Comparison of ENCODE assay signal across 9 cellular contexts in the genomic region with DNA sequence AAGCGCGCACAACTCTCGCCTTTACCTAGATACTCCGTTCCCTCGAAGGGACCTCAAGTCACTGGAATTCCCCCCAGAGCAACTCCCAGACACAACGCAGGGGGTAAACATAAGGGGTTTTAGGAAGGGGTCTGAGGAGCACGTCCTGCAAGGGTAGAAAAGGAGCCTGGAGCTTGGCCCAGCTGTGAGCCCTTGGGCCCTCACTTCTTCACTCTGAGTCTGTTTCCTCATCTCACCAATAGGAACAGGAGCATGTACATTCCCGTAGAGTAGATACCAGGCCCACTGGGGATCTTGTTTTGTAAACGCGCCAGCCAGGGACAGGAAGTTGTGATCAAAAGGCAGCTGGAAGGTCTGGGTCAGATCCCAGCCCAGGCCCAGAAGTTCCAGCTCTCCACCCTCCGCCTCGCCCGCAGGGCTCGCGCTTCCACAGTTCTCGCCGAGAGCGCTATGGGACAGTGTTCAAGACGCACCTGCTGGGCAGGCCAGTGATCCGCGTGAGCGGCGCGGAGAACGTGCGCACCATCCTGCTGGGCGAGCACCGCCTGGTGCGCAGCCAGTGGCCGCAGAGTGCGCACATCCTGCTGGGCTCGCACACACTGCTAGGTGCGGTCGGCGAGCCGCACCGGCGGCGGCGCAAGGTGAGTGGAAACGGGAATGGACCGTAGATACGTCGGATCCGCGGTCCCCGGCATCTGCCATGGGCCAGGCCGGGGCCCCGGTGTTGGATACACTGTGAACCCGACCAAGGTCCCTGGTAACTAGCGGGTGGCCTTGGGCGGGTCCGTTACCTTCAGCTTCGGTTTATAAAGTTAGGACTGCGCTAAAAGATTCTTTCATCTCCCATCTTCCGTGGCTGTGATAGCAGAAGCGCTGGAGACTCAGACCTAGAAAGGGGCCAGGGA. TPM values are rescaled to one million over a fixed set of nuclear protein-coding genes. Genes with fewer than 3 reads are reported as not detected.
DNase-seq lines count a peak whose midpoint lies in the region; ATAC-seq, FAIRE-seq and TF ChIP-seq lines count a peak whose summit lies in the region.
"Had no signal": no experiment of that assay in that cellular context is flagged by ENCODE, and none has a peak within 500 bp of the region (broad histone marks: within the 10 kb centered on the region; RNA-seq: fewer than 3 reads in every experiment).

No MANE protein-coding gene starts in this region.

- DNase-seq in HFFc6: no peak
- peak; percentile 27 for DNase-seq in astrocyte (ENCODE audit: low read depth)
- peak in 1 of 2 donors; percentile 58 for DNase-seq in stimulated activated effector memory CD8-positive, alpha-beta T cell treated with anti-CD3 and anti-CD28 coated beads, Interleukin-12 subunit alpha, Interleukin-12 subunit beta, amount 100 ng/mL, for 72 hours (ENCODE audit: low spot score in 2 of 2)
- DNase-seq in CD1c-positive myeloid dendritic cell (ENCODE audit: extremely low spot score): no peak
- no peak for DNase-seq in DMS 273 treated with DMSO at 0.1 percent for 48 hours (lab: John Stamatoyannopoulos, UW)
- DNase-seq: NCI-H2107 had no signal

- peaks cover 39% of the 10 kb centered on the region for H3K27me3 Mint-ChIP-seq in HFFc6 (ENCODE audit: insufficient read depth)
- peaks cover 70% of the 10 kb centered on the region for H3K27me3 Mint-ChIP-seq in astrocyte (ENCODE audit: low read depth, unreplicated experiment)

- peak overlapping the region; percentile 54 for H2AFZ ChIP-seq in astrocyte (ENCODE audit: low read depth, low read length)

- H3K27ac Mint-ChIP-seq in HFFc6 (no peak overlapping the region), astrocyte (ENCODE audit: unreplicated experiment) (no peak overlapping the region)
- no peak overlapping the region for H3K27ac Mint-ChIP-seq in stimulated activated effector memory CD8-positive, alpha-beta T cell treated with anti-CD3 and anti-CD28 coated beads, Interleukin-12 subunit alpha, Interleukin-12 subunit beta, amount 100 ng/mL, for 72 hours

- H3K27me3 ChIP-seq in astrocyte (ENCODE audit: insufficient read depth, low read length): peaks cover 67% of the 10 kb centered on the region

- no peaks in the 10 kb centered on the region; the same call in 1 of the 2 replicates for H3K36me3 Mint-ChIP-seq in HFFc6 (ENCODE audit: low read depth)
- H3K36me3 Mint-ChIP-seq in astrocyte (ENCODE audit: low read depth, unreplicated experiment): no peaks in the 10 kb centered on the region
- peaks cover 16% of the 10 kb centered on the region for H3K36me3 Mint-ChIP-seq in stimulated activated effector memory CD8-positive, alpha-beta T cell treated with anti-CD3 and anti-CD28 coated beads, Interleukin-12 subunit alpha, Interleukin-12 subunit beta, amount 100 ng/mL, for 72 hours

- FAIRE-seq in astrocyte (lab: Jason Lieb, UNC): no peak
- FAIRE-seq: small intestine had no signal

- peak overlapping the region; percentile 80 for H3K4me2 ChIP-seq in astrocyte (ENCODE audit: low read length)

- H3K9me3 ChIP-seq in astrocyte (ENCODE audit: insufficient read depth, low read depth, low read length) (peaks cover 5% of the 10 kb centered on the region), iPS-18c (ENCODE audit: control insufficient read depth, insufficient read depth, low read length) (no peaks in the 10 kb centered on the region)

- peaks cover 18% of the 10 kb centered on the region for H3K4me1 ChIP-seq in astrocyte (ENCODE audit: insufficient read depth, low read length)

- no peak overlapping the region for H3K27ac ChIP-seq in astrocyte (ENCODE audit: low read depth, low read length)

- H3K9me3 Mint-ChIP-seq in HFFc6: no peaks in the 10 kb centered on the region
- H3K9me3 Mint-ChIP-seq in astrocyte (ENCODE audit: unreplicated experiment): peaks cover 26% of the 10 kb centered on the region
- H3K9me3 Mint-ChIP-seq in stimulated activated effector memory CD8-positive, alpha-beta T cell treated with anti-CD3 and anti-CD28 coated beads, Interleukin-12 subunit alpha, Interleukin-12 subunit beta, amount 100 ng/mL, for 72 hours: no peaks in the 10 kb centered on the region

- no peak overlapping the region for H3K9ac ChIP-seq in astrocyte (ENCODE audit: low read length)

- H3K79me2 ChIP-seq in astrocyte (ENCODE audit: insufficient read depth, low read length): no peaks in the 10 kb centered on the region

- H3K4me3 Mint-ChIP-seq in HFFc6 (peak overlapping the region; percentile 83), astrocyte (ENCODE audit: unreplicated experiment) (peak overlapping the region; percentile 41)
- H3K4me3 Mint-ChIP-seq in stimulated activated effector memory CD8-positive, alpha-beta T cell treated with anti-CD3 and anti-CD28 coated beads, Interleukin-12 subunit alpha, Interleukin-12 subunit beta, amount 100 ng/mL, for 72 hours: peak overlapping the region; percentile 66

- H3K4me3 ChIP-seq in astrocyte (ENCODE audit: insufficient read depth, low read depth, low read length) (peak overlapping the region; percentile 29), iPS-18c (ENCODE audit: insufficient read depth, low read depth, low read length) (peak overlapping the region; percentile 21; the same call in 1 of the 2 replicates)

- H3K4me1 Mint-ChIP-seq in HFFc6 (ENCODE audit: low read depth): peaks cover 24% of the 10 kb centered on the region
- H3K4me1 Mint-ChIP-seq in astrocyte (ENCODE audit: low read depth, unreplicated experiment): no peaks in the 10 kb centered on the region
- peaks cover 29% of the 10 kb centered on the region for H3K4me1 Mint-ChIP-seq in stimulated activated effector memory CD8-positive, alpha-beta T cell treated with anti-CD3 and anti-CD28 coated beads, Interleukin-12 subunit alpha, Interleukin-12 subunit beta, amount 100 ng/mL, for 72 hours

- no peak for TF ChIP-seq CTCF in HFFc6 (IDR thresholded peaks at IDR 0.05)
- no peak for TF ChIP-seq CTCF in astrocyte (IDR thresholded peaks at IDR 0.05; ENCODE audit: insufficient read depth, low read depth, low read length)

- no peaks in the 10 kb centered on the region for H4K20me1 ChIP-seq in astrocyte (ENCODE audit: insufficient read depth, low read length)

- ATAC-seq in stimulated activated effector memory CD8-positive, alpha-beta T cell treated with anti-CD3 and anti-CD28 coated beads, Interleukin-12 subunit alpha, Interleukin-12 subunit beta, amount 100 ng/mL, for 72 hours: peak; percentile 40
- ATAC-seq in HG03378 (IDR thresholded peaks at IDR 0.05; ENCODE audit: unreplicated experiment): no peak

- no peaks in the 10 kb centered on the region for H3K36me3 ChIP-seq in astrocyte (ENCODE audit: insufficient read depth, low read length)

RNA-seq across cellular contexts. Expression of gene CYP26C1, which starts 1.2 kb away (rescaled TPM):
- total RNA-seq in HFFc6 (2021; fragmentation: NEBNext Ultra II Directional; extraction: Animal tissue kit (Norgen Biotek cat#: 25700)): under 1 TPM in 5 of 6 experiments, not detected in 1; 0.05 to 0.22 (median 0.13) TPM
- not detected in 2 replicates for total RNA-seq in astrocyte

RNA-seq across cellular contexts. Expression of gene CYP26A1, which starts 11.8 kb away (rescaled TPM):
- total RNA-seq in HFFc6 (2021; fragmentation: NEBNext Ultra II Directional; extraction: Animal tissue kit (Norgen Biotek cat#: 25700)): not detected
- 0.18 and 0.53 TPM in 2 replicates for total RNA-seq in astrocyte
